In the genomic region with DNA sequence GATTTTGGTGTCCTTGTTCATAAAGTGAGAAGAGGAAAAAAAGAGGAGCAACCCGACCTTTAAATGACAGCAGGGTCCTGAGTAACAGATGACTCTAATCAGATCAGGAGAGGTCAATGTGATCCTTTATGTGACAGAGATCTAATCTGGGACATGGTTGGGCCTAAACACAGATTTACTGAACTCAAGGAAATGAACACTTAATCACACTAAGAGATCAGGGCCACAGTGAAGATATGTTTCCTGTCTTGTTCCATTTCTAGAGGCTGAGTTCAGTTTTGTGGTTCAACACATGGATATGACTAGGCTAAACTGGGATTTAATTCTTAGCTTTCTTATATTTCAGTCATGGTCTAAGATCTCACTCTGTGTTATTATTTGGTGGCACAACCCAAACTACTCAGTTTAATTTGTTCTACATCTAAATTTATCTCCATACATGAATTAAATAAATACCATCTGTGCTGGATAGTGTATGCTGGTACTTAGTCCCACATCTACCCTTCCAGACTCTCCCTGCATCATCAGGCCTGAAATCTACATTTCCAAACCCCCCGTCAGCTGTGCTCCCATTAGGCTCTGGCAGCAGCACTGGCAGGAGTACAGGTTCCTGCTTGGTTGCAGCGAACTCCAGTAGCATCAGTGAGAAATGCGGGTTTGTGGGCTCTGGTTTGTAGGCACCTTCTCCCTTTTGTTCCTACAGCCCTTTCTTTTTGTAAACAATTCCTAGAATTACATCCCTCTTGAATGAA, we compare ENCODE assay signal across 15 cellular contexts. TPM values are rescaled to one million over a fixed set of nuclear protein-coding genes. Genes with fewer than 3 reads are reported as not detected.
A peak's percentile ranks its signal among the peaks of the same experiment; 100 is the strongest.
DNase-seq lines count a peak whose midpoint lies in the region; ATAC-seq, FAIRE-seq and TF ChIP-seq lines count a peak whose summit lies in the region.
"Had no signal": no experiment of that assay in that cellular context is flagged by ENCODE, and none has a peak within 500 bp of the region (broad histone marks: within the 10 kb centered on the region; RNA-seq: fewer than 3 reads in every experiment).

No MANE protein-coding gene starts in this region.

- no peak for DNase-seq in activated naive CD4-positive, alpha-beta T cell treated with Interleukin-2 at 50 U/mL for 16 hours
- DNase-seq in M059J (ENCODE audit: low read depth) = peak; percentile 28
- peak; percentile 39 for DNase-seq in amniotic epithelial cell (ENCODE audit: low read depth)
- no peak for DNase-seq in stimulated activated naive CD8-positive, alpha-beta T cell treated with anti-CD3 and anti-CD28 coated beads, Interleukin-15, amount 100 ng/mL, for 72 hours
- DNase-seq in gastrocnemius medialis = no peak
- no peak for DNase-seq in H54 (ENCODE audit: insufficient read length, low spot score)
- DNase-seq in DMS153 (lab: John Stamatoyannopoulos, UW) = no peak
- DNase-seq: left ventricle myocardium superior; NCI-H1105 treated with DMSO at 0.1 percent for 48 hours; NCI-H446 treated with DMSO at 0.1 percent for 48 hours; stimulated activated naive CD4-positive, alpha-beta T cell treated with Interleukin-2 at 50 U/mL for 16 hours had no signal

- in situ Hi-C loops in gastrocnemius medialis (cut with MboI; ENCODE audit: low sequenced_read_pairs in 4 of 4) = no loop called here

- TF ChIP-seq POLR2A in gastrocnemius medialis (IDR thresholded peaks at IDR 0.05) (no peak), H54 (IDR thresholded peaks at IDR 0.05; ENCODE audit: low read depth, low read length) (no peak)

- peaks cover 14 to 20% of the 10 kb centered on the region in 2 donors for H3K4me1 ChIP-seq in gastrocnemius medialis
- H3K4me1 ChIP-seq: vagina had no signal

- H3K27ac Mint-ChIP-seq in activated naive CD4-positive, alpha-beta T cell treated with anti-CD3 and anti-CD28 coated beads, Interleukin-2, amount 50 U/mL, for 24 hours = peak overlapping the region; percentile 64
- H3K27ac Mint-ChIP-seq in stimulated activated naive CD8-positive, alpha-beta T cell treated with anti-CD3 and anti-CD28 coated beads, Interleukin-15, amount 100 ng/mL, for 72 hours = peak overlapping the region in 1 of 2 donors; percentile 6

- H3K4me1 Mint-ChIP-seq in activated naive CD4-positive, alpha-beta T cell treated with anti-CD3 and anti-CD28 coated beads, Interleukin-2, amount 50 U/mL, for 24 hours = peaks cover 76% of the 10 kb centered on the region
- H3K4me1 Mint-ChIP-seq in stimulated activated naive CD8-positive, alpha-beta T cell treated with anti-CD3 and anti-CD28 coated beads, Interleukin-15, amount 100 ng/mL, for 72 hours = peaks cover 68% of the 10 kb centered on the region

- no peak overlapping the region for H3K4me3 Mint-ChIP-seq in activated naive CD4-positive, alpha-beta T cell treated with anti-CD3 and anti-CD28 coated beads, Interleukin-2, amount 50 U/mL, for 24 hours
- no peak overlapping the region for H3K4me3 Mint-ChIP-seq in stimulated activated naive CD8-positive, alpha-beta T cell treated with anti-CD3 and anti-CD28 coated beads, Interleukin-15, amount 100 ng/mL, for 72 hours

- TF ChIP-seq CTCF in gastrocnemius medialis (IDR thresholded peaks at IDR 0.05 in 4 of 5, conservative IDR thresholded peaks at IDR 0.05 in 1 of 5) = no peak

- no peaks in the 10 kb centered on the region for H3K9me3 Mint-ChIP-seq in activated naive CD4-positive, alpha-beta T cell treated with anti-CD3 and anti-CD28 coated beads, Interleukin-2, amount 50 U/mL, for 24 hours
- no peaks in the 10 kb centered on the region for H3K9me3 Mint-ChIP-seq in stimulated activated naive CD8-positive, alpha-beta T cell treated with anti-CD3 and anti-CD28 coated beads, Interleukin-15, amount 100 ng/mL, for 72 hours

- no peak overlapping the region for H3K4me3 ChIP-seq in gastrocnemius medialis
- H3K4me3 ChIP-seq: vagina had no signal

- no peaks in the 10 kb centered on the region for H3K9me3 ChIP-seq in gastrocnemius medialis
- H3K9me3 ChIP-seq: vagina had no signal

- intact Hi-C loops in gastrocnemius medialis (cut with DNase I; ENCODE audit: low total_unique reads) = no loop called here

- no peak for FAIRE-seq in H54 (lab: Jason Lieb, UNC)
- FAIRE-seq: HTR-8/SVneo had no signal

- H3K27me3 ChIP-seq in gastrocnemius medialis = no peaks in the 10 kb centered on the region
- H3K27me3 ChIP-seq: vagina had no signal

- peaks cover 5% of the 10 kb centered on the region for H3K36me3 Mint-ChIP-seq in activated naive CD4-positive, alpha-beta T cell treated with anti-CD3 and anti-CD28 coated beads, Interleukin-2, amount 50 U/mL, for 24 hours

- H3K36me3 ChIP-seq in gastrocnemius medialis = no peaks in the 10 kb centered on the region
- H3K36me3 ChIP-seq: vagina had no signal

- H3K27ac ChIP-seq in gastrocnemius medialis = no peak overlapping the region
- H3K27ac ChIP-seq: vagina had no signal

- ATAC-seq in stimulated activated naive CD8-positive, alpha-beta T cell treated with anti-CD3 and anti-CD28 coated beads, Interleukin-15, amount 100 ng/mL, for 72 hours = peak; percentile 71
- ATAC-seq in gastrocnemius medialis = no peak
- ATAC-seq: left ventricle myocardium superior, sciatic nerve had no signal

- no peaks in the 10 kb centered on the region for H3K27me3 Mint-ChIP-seq in activated naive CD4-positive, alpha-beta T cell treated with anti-CD3 and anti-CD28 coated beads, Interleukin-2, amount 50 U/mL, for 24 hours
- no peaks in the 10 kb centered on the region for H3K27me3 Mint-ChIP-seq in stimulated activated naive CD8-positive, alpha-beta T cell treated with anti-CD3 and anti-CD28 coated beads, Interleukin-15, amount 100 ng/mL, for 72 hours

RNA-seq across cellular contexts. Expression of gene SFMBT1, which starts 22.6 kb away (rescaled TPM):
- total RNA-seq in M059J (2014; rRNA removed; shearing (Covaris generic)) = 16.1 and 17.7 TPM in 2 replicates
- total RNA-seq in gastrocnemius medialis = 10 to 100 TPM; 17.5 to 39.7 (median 29.8) TPM

Comparison
In these comparisons a context has a peak if more than half of its experiments do, and no peak if none do; other contexts are left out.
1. DNase-seq: peak in M059J (single experiment) and amniotic epithelial cell (single experiment); none in activated naive CD4-positive, alpha-beta T cell treated with Interleukin-2 at 50 U/mL for 16 hours (single experiment), stimulated activated naive CD8-positive, alpha-beta T cell treated with anti-CD3 and anti-CD28 coated beads, Interleukin-15, amount 100 ng/mL, for 72 hours (0 of 2), gastrocnemius medialis (0 of 2), H54 (single experiment) and DMS153 (single experiment).